In genomic region chr21:41482321-41482720, GRCh38 we compare ENCODE assay signal across 16 cellular contexts. TPM values are rescaled to one million over a fixed set of nuclear protein-coding genes. Genes with fewer than 3 reads are reported as not detected.
DNase-seq lines count a peak whose midpoint lies in the region; TF ChIP-seq lines count a peak whose summit lies in the region.
"Had no signal": no experiment of that assay in that cellular context is flagged by ENCODE, and none has a peak within 500 bp of the region (broad histone marks: within the 10 kb centered on the region; RNA-seq: fewer than 3 reads in every experiment).

No MANE protein-coding gene starts in this region.

- H3K27ac ChIP-seq in brain microvascular endothelial cell = no peak overlapping the region
- no peak overlapping the region for H3K27ac ChIP-seq in CD4-positive, alpha-beta memory T cell (ENCODE audit: low read depth, low read length)
- H3K27ac ChIP-seq: A549, coronary artery, vagina had no signal

- H3K4me1 Mint-ChIP-seq in CD4-positive, alpha-beta memory T cell = peaks cover 0 to 3% (median 0%) of the 10 kb centered on the region in 4 donors

- no peaks in the 10 kb centered on the region for H3K27me3 ChIP-seq in brain microvascular endothelial cell (replicated peaks)
- no peaks in the 10 kb centered on the region for H3K27me3 ChIP-seq in CD4-positive, alpha-beta memory T cell (ENCODE audit: insufficient read depth, low read length)
- H3K27me3 ChIP-seq: vagina had no signal

- peaks cover 8 to 28% of the 10 kb centered on the region in 2 donors for H3K27me3 Mint-ChIP-seq in CD4-positive, alpha-beta memory T cell

- H3K9me3 ChIP-seq in CD4-positive, alpha-beta memory T cell (ENCODE audit: control insufficient read depth in 1 of 2, low read length in 2 of 2) = no peaks in the 10 kb centered on the region
- H3K9me3 ChIP-seq: A549, Caco-2, vagina had no signal

- POLR2A ChIA-PET in CD4-positive, alpha-beta memory T cell (lab: Charles Lee; ENCODE audit: partially characterized antibody) = no interaction called here

- H3K4me3 ChIP-seq in brain microvascular endothelial cell (ENCODE audit: low read depth, low read length) (no peak overlapping the region), skeletal muscle cell (ENCODE audit: low read depth, low read length) (no peak overlapping the region)
- H3K4me3 ChIP-seq in CD4-positive, alpha-beta memory T cell (ENCODE audit: low read length in 2 of 2) = no peak overlapping the region
- H3K4me3 ChIP-seq: A549, coronary artery, vagina had no signal

- H3K36me3 ChIP-seq in brain microvascular endothelial cell (replicated peaks) = no peaks in the 10 kb centered on the region
- H3K36me3 ChIP-seq in CD4-positive, alpha-beta memory T cell (ENCODE audit: insufficient read depth, low read length) = no peaks in the 10 kb centered on the region
- H3K36me3 ChIP-seq: vagina had no signal

- intact Hi-C loops in CD4-positive, alpha-beta memory T cell (cut with micrococcal nuclease) = no loop called here

- DNase-seq in NCI-H2029 (lab: John Stamatoyannopoulos, UW) = peak; percentile 56
- no peak for DNase-seq in NCI-H2029 treated with DMSO at 0.1 percent for 48 hours (lab: John Stamatoyannopoulos, UW)
- DNase-seq in NCI-H2107 treated with DMSO at 0.1 percent for 48 hours (lab: John Stamatoyannopoulos, UW; ENCODE audit: unreplicated experiment) = peak; percentile 55
- DNase-seq in brain microvascular endothelial cell = peak; percentile 11
- peak; percentile 41 for DNase-seq in skeletal muscle cell (ENCODE audit: low read depth)
- no peak for DNase-seq in NCI-H128 (lab: John Stamatoyannopoulos, UW; ENCODE audit: unreplicated experiment)
- no peak for DNase-seq in islet precursor cell
- no peak for DNase-seq in CD4-positive, alpha-beta memory T cell
- DNase-seq: Caco-2, NCI-H2081, nephron progenitor cell, T-helper 1 cell had no signal

- no peaks in the 10 kb centered on the region for H3K4me1 ChIP-seq in CD4-positive, alpha-beta memory T cell (ENCODE audit: insufficient read depth, low read length)
- H3K4me1 ChIP-seq: A549, vagina had no signal

- in situ Hi-C loops in brain microvascular endothelial cell (cut with HindIII; ENCODE audit: low pct_ligation_motif_present, low sequenced_read_pairs) = no loop called here

- H3K27ac Mint-ChIP-seq in CD4-positive, alpha-beta memory T cell = no peak overlapping the region
- H3K27ac Mint-ChIP-seq: nephron progenitor cell had no signal

- no peaks in the 10 kb centered on the region for H3K9me3 Mint-ChIP-seq in CD4-positive, alpha-beta memory T cell
- H3K9me3 Mint-ChIP-seq: nephron progenitor cell had no signal

- CTCF ChIA-PET in CD4-positive, alpha-beta memory T cell (lab: Charles Lee; ENCODE audit: partially characterized antibody) = no interaction called here

- H3K4me3 Mint-ChIP-seq in CD4-positive, alpha-beta memory T cell = no peak overlapping the region
- H3K4me3 Mint-ChIP-seq: nephron progenitor cell had no signal

- no peaks in the 10 kb centered on the region for H3K36me3 Mint-ChIP-seq in CD4-positive, alpha-beta memory T cell

- TF ChIP-seq CTCF in brain microvascular endothelial cell (IDR thresholded peaks at IDR 0.05; ENCODE audit: low read depth, low read length, missing control alignments) = no peak

RNA-seq across cellular contexts. Expression of gene TMPRSS2, which starts 25.6 kb away (rescaled TPM):
- not detected for total RNA-seq in CD4-positive, alpha-beta memory T cell
- not detected for polyA plus RNA-seq in CD4-positive, alpha-beta memory T cell
- total RNA-seq: endothelial cell of umbilical vein had no signal
- polyA plus RNA-seq: A549, endothelial cell of umbilical vein had no signal

RNA-seq across cellular contexts. Expression of gene MX1, which starts 56.3 kb away (rescaled TPM):
- total RNA-seq in CD4-positive, alpha-beta memory T cell = 10 to 100 TPM; 73.7 to 75.3 TPM
- 10 to 100 TPM; 47.8 to 80.6 TPM for polyA plus RNA-seq in CD4-positive, alpha-beta memory T cell

Comparison
In these comparisons a context has a peak if more than half of its experiments do, and no peak if none do; other contexts are left out.
1. DNase-seq: peak in NCI-H2029 (single experiment), NCI-H2107 treated with DMSO at 0.1 percent for 48 hours (single experiment), brain microvascular endothelial cell (single experiment) and skeletal muscle cell (single experiment); none in NCI-H2029 treated with DMSO at 0.1 percent for 48 hours (single experiment), NCI-H128 (single experiment), islet precursor cell (single experiment) and CD4-positive, alpha-beta memory T cell (0 of 5).